8 cellular contexts compared by ENCODE assay signal in the genomic region with DNA sequence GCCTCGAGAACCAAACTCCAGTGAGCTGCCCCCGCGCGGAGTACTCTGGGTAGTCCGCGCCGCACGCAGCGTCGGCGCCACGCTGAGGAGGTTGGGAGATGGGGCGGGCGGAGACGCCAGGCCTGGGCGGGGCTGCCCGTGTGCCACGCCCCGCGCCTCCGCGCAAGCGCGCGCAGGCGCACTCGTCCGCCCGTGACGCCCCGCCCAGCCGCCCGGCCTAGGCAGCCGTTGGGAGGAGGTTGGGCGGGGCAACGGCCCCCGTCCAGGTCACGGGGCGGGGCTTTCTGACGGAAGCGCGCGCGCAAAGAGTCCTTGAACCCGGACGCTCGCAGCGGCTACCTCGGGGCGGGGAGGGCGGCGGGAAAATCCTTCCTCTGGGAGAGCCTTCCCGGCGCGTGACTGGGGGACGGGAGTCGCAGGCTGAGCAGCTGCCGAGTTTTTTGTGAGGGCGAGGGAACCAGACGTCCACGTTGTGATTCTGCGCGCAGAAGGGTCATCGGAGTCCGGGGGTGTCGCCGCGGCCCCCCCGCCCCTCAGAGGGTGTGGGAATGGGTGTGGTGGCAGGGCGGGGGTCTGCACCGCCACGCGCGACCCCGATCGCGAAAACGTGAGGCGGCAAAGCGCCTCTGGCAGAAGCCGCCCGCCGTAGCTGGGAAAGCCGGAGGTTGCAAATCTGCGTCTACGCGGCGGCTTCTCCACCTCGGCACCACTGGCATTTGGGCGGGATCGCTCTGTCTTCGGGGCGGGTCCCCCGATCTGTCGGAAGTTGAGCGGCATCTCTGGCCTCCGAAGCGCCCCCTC. TPM values are rescaled to one million over a fixed set of nuclear protein-coding genes. Genes with fewer than 3 reads are reported as not detected.
DNase-seq lines count a peak whose midpoint lies in the region; ATAC-seq, FAIRE-seq and TF ChIP-seq lines count a peak whose summit lies in the region.

A gene with protein sequence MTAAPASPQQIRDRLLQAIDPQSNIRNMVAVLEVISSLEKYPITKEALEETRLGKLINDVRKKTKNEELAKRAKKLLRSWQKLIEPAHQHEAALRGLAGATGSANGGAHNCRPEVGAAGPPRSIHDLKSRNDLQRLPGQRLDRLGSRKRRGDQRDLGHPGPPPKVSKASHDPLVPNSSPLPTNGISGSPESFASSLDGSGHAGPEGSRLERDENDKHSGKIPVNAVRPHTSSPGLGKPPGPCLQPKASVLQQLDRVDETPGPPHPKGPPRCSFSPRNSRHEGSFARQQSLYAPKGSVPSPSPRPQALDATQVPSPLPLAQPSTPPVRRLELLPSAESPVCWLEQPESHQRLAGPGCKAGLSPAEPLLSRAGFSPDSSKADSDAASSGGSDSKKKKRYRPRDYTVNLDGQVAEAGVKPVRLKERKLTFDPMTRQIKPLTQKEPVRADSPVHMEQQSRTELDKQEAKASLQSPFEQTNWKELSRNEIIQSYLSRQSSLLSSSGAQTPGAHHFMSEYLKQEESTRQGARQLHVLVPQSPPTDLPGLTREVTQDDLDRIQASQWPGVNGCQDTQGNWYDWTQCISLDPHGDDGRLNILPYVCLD (minus strand): TSS at position 22 of the 801 bp plus-strand sequence. CDS start 261 bp downstream, outside the sequence.

- ATAC-seq in GM18868 (IDR thresholded peaks at IDR 0.05; ENCODE audit: unreplicated experiment) (peak; percentile 83), HG03103 (IDR thresholded peaks at IDR 0.05; ENCODE audit: low read depth, unreplicated experiment) (peak; percentile 76)

- H3K4me1 ChIP-seq in breast epithelium (peaks cover 0 to 21% of the 10 kb centered on the region in 2 donors), small intestine (ENCODE audit: control insufficient read depth in 2 of 2, insufficient read depth in 1 of 2, low read depth in 1 of 2, low read length in 1 of 2) (peaks cover 0 to 6% of the 10 kb centered on the region in 2 donors)

- no peaks in the 10 kb centered on the region for H3K9me3 ChIP-seq in breast epithelium
- H3K9me3 ChIP-seq in small intestine (ENCODE audit: control insufficient read depth, low read depth) = no peaks in the 10 kb centered on the region

- no peaks in the 10 kb centered on the region for H3K27me3 ChIP-seq in breast epithelium
- no peaks in the 10 kb centered on the region for H3K27me3 ChIP-seq in small intestine (ENCODE audit: control insufficient read depth in 2 of 2, insufficient read depth in 2 of 2, low read length in 2 of 2)

- TF ChIP-seq POLR2A in breast epithelium (IDR thresholded peaks at IDR 0.05) = peak; percentile 18

- peak within 1 kb of the TSS; percentile 99 for H3K27ac ChIP-seq in VCaP
- peak within 1 kb of the TSS; percentile 95 to 96 for H3K27ac ChIP-seq in breast epithelium
- H3K27ac ChIP-seq in small intestine (ENCODE audit: low read depth in 1 of 2, low read length in 1 of 2) = peak within 1 kb of the TSS; percentile 80 to 98

- intact Hi-C loops in breast epithelium (cut with DNase I; ENCODE audit: low total_unique reads) = loop anchor here (5.0 kb wide), 3 partner anchors 91 to 919 kb away; a partner anchor contains a TSS

- in situ Hi-C loops in ACHN (cut with HindIII; ENCODE audit: low pct_ligation_motif_present, low pct_unique_long_range_greater_than_20kb, low sequenced_read_pairs) = no loop called here

- peak; percentile 88 for DNase-seq in ACHN
- DNase-seq in NCI-H2171 treated with DMSO at 0.1 percent for 48 hours (lab: John Stamatoyannopoulos, UW) = peak; percentile 97
- DNase-seq in breast epithelium (ENCODE audit: low spot score in 2 of 2) = peak; percentile 92 to 94
- peak; percentile 100 for DNase-seq in iPS-NIHi11 (ENCODE audit: low spot score)
- peak; percentile 94 for DNase-seq in small intestine

- TF ChIP-seq CTCF in VCaP (conservative IDR thresholded peaks at IDR 0.05) (no peak), breast epithelium (IDR thresholded peaks at IDR 0.05) (no peak)

- H3K36me3 ChIP-seq in breast epithelium = no peaks in the 10 kb centered on the region
- peaks cover 0 to 6% of the 10 kb centered on the region in 2 donors for H3K36me3 ChIP-seq in small intestine (ENCODE audit: control insufficient read depth in 2 of 2, insufficient read depth in 2 of 2, low read length in 2 of 2)

- 0 to 1% (median 0%) methylated on average over 60 to 98 of the region's 98 CpGs for WGBS in small intestine, 3 donors

- FAIRE-seq in small intestine (lab: Jason Lieb, UNC) = no peak

- peak within 1 kb of the TSS; percentile 98 to 99 (median 99) for H3K4me3 ChIP-seq in breast epithelium
- H3K4me3 ChIP-seq in small intestine (ENCODE audit: low read depth in 1 of 2, low read length in 2 of 2) = peak within 1 kb of the TSS; percentile 95 to 100

RNA-seq across cellular contexts. Expression of the gene that starts here (rescaled TPM):
- 1 to 10 TPM; 5.6 to 10.0 (median 7.5) TPM for total RNA-seq in breast epithelium
- 1 to 10 TPM; 4.6 to 5.5 (median 5.4) TPM for polyA plus RNA-seq in small intestine

Comparison
In these comparisons a context has a peak if more than half of its experiments do, and no peak if none do; other contexts are left out.
1. Peak in every context shown above with its lines: DNase-seq, ATAC-seq, H3K4me3 ChIP-seq and H3K27ac ChIP-seq.